In the genomic region with DNA sequence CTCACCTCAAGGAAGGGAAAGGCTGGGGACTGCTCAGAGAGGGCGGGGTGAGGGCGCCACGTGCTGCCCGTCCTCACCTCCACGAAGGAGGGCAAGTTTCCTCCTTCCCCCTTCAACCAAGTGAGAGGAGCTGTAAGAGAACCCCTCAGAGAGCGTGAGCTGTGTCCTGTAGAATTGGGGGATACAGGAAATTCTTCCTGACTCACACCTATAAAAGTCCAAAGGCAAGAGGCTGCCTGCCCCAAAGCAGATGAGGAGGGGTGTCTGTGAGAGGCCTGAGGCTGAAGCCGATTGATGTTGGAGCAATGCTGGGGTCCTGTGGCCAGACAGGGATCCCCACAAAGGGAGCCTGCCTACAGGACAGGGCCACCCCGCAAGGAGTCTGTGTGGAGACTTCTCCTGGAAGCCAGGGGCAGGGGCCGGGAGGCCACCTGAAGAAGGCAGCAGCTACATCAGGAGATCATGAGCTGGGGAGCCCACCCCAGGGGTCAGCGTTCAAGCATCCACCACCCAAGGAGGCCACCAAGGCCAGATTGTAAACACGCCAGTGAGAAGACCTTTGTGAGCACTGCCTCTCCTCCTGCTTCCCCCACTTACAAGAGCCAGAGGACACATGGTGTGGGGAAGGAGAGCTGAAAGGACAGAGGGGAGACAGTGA, we compare ENCODE assay signal across 22 cellular contexts. TPM values are rescaled to one million over a fixed set of nuclear protein-coding genes. Genes with fewer than 3 reads are reported as not detected.
DNase-seq lines count a peak whose midpoint lies in the region; ATAC-seq, FAIRE-seq and TF ChIP-seq lines count a peak whose summit lies in the region.
"Had no signal": no experiment of that assay in that cellular context is flagged by ENCODE, and none has a peak within 500 bp of the region (broad histone marks: within the 10 kb centered on the region; RNA-seq: fewer than 3 reads in every experiment).

No MANE protein-coding gene starts in this region.

- H3K4me1 ChIP-seq in astrocyte (ENCODE audit: insufficient read depth, low read length) (peaks cover 21% of the 10 kb centered on the region), neural progenitor cell (no peaks in the 10 kb centered on the region), tibial nerve (peaks cover 0 to 36% (median 29%) of the 10 kb centered on the region in 4 donors)

- H3K4me3 Mint-ChIP-seq in activated CD8-positive, alpha-beta memory T cell treated with anti-CD3 and anti-CD28 coated beads, Interleukin-2, amount 10 ng/mL, durations not matched to agents 7 days and 5 days = no peak overlapping the region
- H3K4me3 Mint-ChIP-seq in astrocyte (ENCODE audit: unreplicated experiment) (no peak overlapping the region), neural progenitor cell (no peak overlapping the region)
- H3K4me3 Mint-ChIP-seq: CD8-positive, alpha-beta T cell had no signal

- no peaks in the 10 kb centered on the region for H3K27me3 ChIP-seq in astrocyte (ENCODE audit: insufficient read depth, low read length)
- peaks cover 6% of the 10 kb centered on the region for H3K27me3 ChIP-seq in neural progenitor cell
- H3K27me3 ChIP-seq in tibial nerve = no peaks in the 10 kb centered on the region
- H3K27me3 ChIP-seq: testis had no signal

- H4K20me1 ChIP-seq in astrocyte (ENCODE audit: insufficient read depth, low read length) = no peaks in the 10 kb centered on the region
- no peaks in the 10 kb centered on the region for H4K20me1 ChIP-seq in neural progenitor cell (ENCODE audit: low read depth)

- H3K27me3 Mint-ChIP-seq in activated CD8-positive, alpha-beta memory T cell treated with anti-CD3 and anti-CD28 coated beads, Interleukin-2, amount 10 ng/mL, durations not matched to agents 7 days and 5 days = no peaks in the 10 kb centered on the region
- H3K27me3 Mint-ChIP-seq in astrocyte (ENCODE audit: low read depth, unreplicated experiment) = no peaks in the 10 kb centered on the region
- H3K27me3 Mint-ChIP-seq in neural progenitor cell (ENCODE audit: insufficient read depth, low read depth) = peaks cover 5% of the 10 kb centered on the region

- no peak for ATAC-seq in activated CD8-positive, alpha-beta memory T cell treated with anti-CD3 and anti-CD28 coated beads, Interleukin-2, amount 10 ng/mL, durations not matched to agents 7 days and 5 days
- ATAC-seq in GM21786 (IDR thresholded peaks at IDR 0.05; ENCODE audit: unreplicated experiment) = no peak
- ATAC-seq: CD8-positive, alpha-beta T cell; GM12878 had no signal

- no peak overlapping the region for H3K27ac Mint-ChIP-seq in activated CD8-positive, alpha-beta memory T cell treated with anti-CD3 and anti-CD28 coated beads, Interleukin-2, amount 10 ng/mL, durations not matched to agents 7 days and 5 days
- H3K27ac Mint-ChIP-seq in astrocyte (ENCODE audit: unreplicated experiment) = no peak overlapping the region
- peak overlapping the region; percentile 66 for H3K27ac Mint-ChIP-seq in neural progenitor cell
- H3K27ac Mint-ChIP-seq: CD8-positive, alpha-beta T cell had no signal

- H3K4me3 ChIP-seq in astrocyte (ENCODE audit: insufficient read depth, low read depth, low read length) (no peak overlapping the region), neural progenitor cell (no peak overlapping the region), tibial nerve (no peak overlapping the region)
- H3K4me3 ChIP-seq: GM12878, testis had no signal

- no peak for TF ChIP-seq POLR2A in tibial nerve (IDR thresholded peaks at IDR 0.05)

- no peaks in the 10 kb centered on the region for H3K9me3 Mint-ChIP-seq in activated CD8-positive, alpha-beta memory T cell treated with anti-CD3 and anti-CD28 coated beads, Interleukin-2, amount 10 ng/mL, durations not matched to agents 7 days and 5 days (ENCODE audit: low read depth)
- H3K9me3 Mint-ChIP-seq in astrocyte (ENCODE audit: unreplicated experiment) (peaks cover 2% of the 10 kb centered on the region), neural progenitor cell (no peaks in the 10 kb centered on the region)
- H3K9me3 Mint-ChIP-seq: CD8-positive, alpha-beta T cell had no signal

- 86 to 88% methylated on average over 11 of the region's 11 CpGs for WGBS in tibial nerve, 2 donors

- intact Hi-C loops in posterior vena cava (cut with DNase I) = no loop called here

- H3K27ac ChIP-seq in astrocyte (ENCODE audit: low read depth, low read length) (no peak overlapping the region), neural progenitor cell (no peak overlapping the region), tibial nerve (peak overlapping the region; percentile 9 to 91 (median 74))

- H3K36me3 ChIP-seq in astrocyte (ENCODE audit: insufficient read depth, low read length) (no peaks in the 10 kb centered on the region), neural progenitor cell (no peaks in the 10 kb centered on the region), tibial nerve (no peaks in the 10 kb centered on the region)

- no peaks in the 10 kb centered on the region for H3K36me3 Mint-ChIP-seq in activated CD8-positive, alpha-beta memory T cell treated with anti-CD3 and anti-CD28 coated beads, Interleukin-2, amount 10 ng/mL, durations not matched to agents 7 days and 5 days
- H3K36me3 Mint-ChIP-seq in astrocyte (ENCODE audit: low read depth, unreplicated experiment) (no peaks in the 10 kb centered on the region), neural progenitor cell (no peaks in the 10 kb centered on the region)
- H3K36me3 Mint-ChIP-seq: CD8-positive, alpha-beta T cell had no signal

- H3K9me3 ChIP-seq in astrocyte (ENCODE audit: insufficient read depth, low read depth, low read length) (no peaks in the 10 kb centered on the region), neural progenitor cell (ENCODE audit: low read depth) (no peaks in the 10 kb centered on the region), tibial nerve (no peaks in the 10 kb centered on the region)
- H3K9me3 ChIP-seq: testis had no signal

- H3K9ac ChIP-seq in astrocyte (ENCODE audit: low read length) (peak overlapping the region; percentile 3), neural progenitor cell (no peak overlapping the region)

- H3K4me1 Mint-ChIP-seq in activated CD8-positive, alpha-beta memory T cell treated with anti-CD3 and anti-CD28 coated beads, Interleukin-2, amount 10 ng/mL, durations not matched to agents 7 days and 5 days = peaks cover 17% of the 10 kb centered on the region
- H3K4me1 Mint-ChIP-seq in astrocyte (ENCODE audit: low read depth, unreplicated experiment) (peaks cover 23% of the 10 kb centered on the region), neural progenitor cell (peaks cover 16% of the 10 kb centered on the region)

- H3F3A ChIP-seq in neural progenitor cell (ENCODE audit: low read depth) = peaks cover 3% of the 10 kb centered on the region

- no peak for TF ChIP-seq CTCF in astrocyte (IDR thresholded peaks at IDR 0.05; ENCODE audit: insufficient read depth, low read depth, low read length)
- TF ChIP-seq CTCF in neural progenitor cell (IDR thresholded peaks at IDR 0.05) = no peak
- no peak for TF ChIP-seq CTCF in tibial nerve (IDR thresholded peaks at IDR 0.05)

- peak; percentile 29 for DNase-seq in activated CD8-positive, alpha-beta memory T cell treated with anti-CD3 and anti-CD28 coated beads, Interleukin-2, amount 10 ng/mL, durations not matched to agents 7 days and 5 days
- no peak for DNase-seq in activated CD8-positive, alpha-beta memory T cell treated with anti-CD3 and anti-CD28 coated beads, Interleukin-2, amount 50 U/mL, for 48 hours
- DNase-seq in astrocyte (ENCODE audit: low read depth) = no peak
- DNase-seq in neural progenitor cell (ENCODE audit: low spot score) = no peak
- no peak for DNase-seq in tibial nerve (ENCODE audit: low spot score in 2 of 2)
- no peak for DNase-seq in NCI-H187 (lab: John Stamatoyannopoulos, UW)
- DNase-seq in posterior vena cava (ENCODE audit: low spot score) = no peak
- DNase-seq: activated CD4-positive, CD25-positive, alpha-beta regulatory T cell; activated effector memory CD4-positive, alpha-beta T cell treated with anti-CD3 and anti-CD28 coated beads, Interleukin-2, amount 50 U/mL, for 16 hours; CD8-positive, alpha-beta T cell; cortex of kidney; kidney; NCI-H1048; RPMI8226; testis had no signal

- H3K4me2 ChIP-seq in astrocyte (ENCODE audit: low read length) = peak overlapping the region; percentile 17
- H3K4me2 ChIP-seq in neural progenitor cell = no peak overlapping the region

- TF ChIP-seq EP300 in tibial nerve (IDR thresholded peaks at IDR 0.05) = no peak

- no peak for FAIRE-seq in astrocyte (lab: Jason Lieb, UNC)
- FAIRE-seq: GM12878, kidney had no signal

- H2AFZ ChIP-seq in astrocyte (ENCODE audit: low read depth, low read length) = peak overlapping the region; percentile 47
- no peak overlapping the region for H2AFZ ChIP-seq in neural progenitor cell (replicated peaks)

- H3K79me2 ChIP-seq in astrocyte (ENCODE audit: insufficient read depth, low read length) (no peaks in the 10 kb centered on the region), neural progenitor cell (ENCODE audit: low read depth) (no peaks in the 10 kb centered on the region)

- CTCF ChIA-PET in activated CD8-positive, alpha-beta memory T cell treated with anti-CD3 and anti-CD28 coated beads, Interleukin-2, amount 10 ng/mL, durations not matched to agents 7 days and 5 days (lab: Charles Lee) = interaction anchor here (0.7 to 8.8 kb wide), 8 partner anchors 13 to 164 kb away, joined by 3 to 167 read pairs (median 4); a partner anchor contains a TSS

RNA-seq across cellular contexts. Expression of a gene that starts 27.7 kb away (rescaled TPM):
- total RNA-seq in activated CD8-positive, alpha-beta memory T cell treated with anti-CD3 and anti-CD28 coated beads, Interleukin-2, amount 10 ng/mL, durations not matched to agents 7 days and 5 days = 100 to 1,000 TPM; 386 to 543 TPM
- total RNA-seq in astrocyte (74.4 and 125 TPM in 2 replicates), neural progenitor cell (ENCODE audit: low replicate concordance) (0.34 TPM in 1 of 2 replicates, not detected in the other), tibial nerve (1,000 to 10,000 TPM in 2 of 4 donors, 100 to 1,000 TPM in 2; 651 to 1,173 (median 946) TPM), posterior vena cava (1,000 to 10,000 TPM; 1,174 to 1,536 TPM)

RNA-seq across cellular contexts. Expression of a gene that starts 32.7 kb away (rescaled TPM):
- total RNA-seq in activated CD8-positive, alpha-beta memory T cell treated with anti-CD3 and anti-CD28 coated beads, Interleukin-2, amount 10 ng/mL, durations not matched to agents 7 days and 5 days = 1 to 10 TPM; 1.6 to 3.0 TPM
- total RNA-seq in astrocyte = 0.39 TPM in 1 of 2 replicates, not detected in the other
- total RNA-seq in neural progenitor cell (ENCODE audit: low replicate concordance) = not detected in 2 replicates
- not detected for total RNA-seq in tibial nerve
- not detected for total RNA-seq in posterior vena cava
- total RNA-seq: CD8-positive, alpha-beta T cell; H4; pulmonary artery endothelial cell had no signal

RNA-seq across cellular contexts. Expression of a gene that starts 37.6 kb away (rescaled TPM):
- 100 to 1,000 TPM; 898 to 906 TPM for total RNA-seq in activated CD8-positive, alpha-beta memory T cell treated with anti-CD3 and anti-CD28 coated beads, Interleukin-2, amount 10 ng/mL, durations not matched to agents 7 days and 5 days
- total RNA-seq in astrocyte = 58.5 and 69.3 TPM in 2 replicates
- 22.4 and 34.3 TPM in 2 replicates for total RNA-seq in neural progenitor cell (ENCODE audit: low replicate concordance)
- 100 to 1,000 TPM; 398 to 439 (median 420) TPM for total RNA-seq in tibial nerve
- 100 to 1,000 TPM; 286 to 472 TPM for total RNA-seq in posterior vena cava

RNA-seq across cellular contexts. Expression of a gene that starts 41.0 kb away (rescaled TPM):
- not detected for total RNA-seq in activated CD8-positive, alpha-beta memory T cell treated with anti-CD3 and anti-CD28 coated beads, Interleukin-2, amount 10 ng/mL, durations not matched to agents 7 days and 5 days
- total RNA-seq in astrocyte (12.8 and 14.6 TPM in 2 replicates), neural progenitor cell (ENCODE audit: low replicate concordance) (not detected in 2 replicates), tibial nerve (1 to 10 TPM in 2 of 4 donors, not detected in 2; 1.1 to 2.7 TPM), posterior vena cava (1 to 10 TPM; 4.1 to 8.3 TPM)
- total RNA-seq: CD8-positive, alpha-beta T cell; GM12878; T-helper 1 cell treated with Interleukin-12 subunit alpha and Interleukin-12 subunit beta and Interleukin-4 antibody, amounts not matched to agents 30 ng/mL and 1 ng/mL, for 36 hours; testis had no signal

RNA-seq across cellular contexts. Expression of a gene that starts 47.6 kb away (rescaled TPM):
- not detected for total RNA-seq in activated CD8-positive, alpha-beta memory T cell treated with anti-CD3 and anti-CD28 coated beads, Interleukin-2, amount 10 ng/mL, durations not matched to agents 7 days and 5 days
- total RNA-seq in astrocyte (not detected in 2 replicates), neural progenitor cell (ENCODE audit: low replicate concordance) (not detected in 2 replicates), tibial nerve (10 to 100 TPM in 1 of 4 donors, not detected in 3; 22.9 TPM), posterior vena cava (not detected)
- total RNA-seq: A172; CD8-positive, alpha-beta T cell; epithelial cell of proximal tubule; GM12878; H4; kidney; pulmonary artery endothelial cell; T-helper 1 cell treated with Interleukin-12 subunit alpha and Interleukin-12 subunit beta and Interleukin-4 antibody, amounts not matched to agents 30 ng/mL and 1 ng/mL, for 36 hours; testis had no signal

Comparison
In these comparisons a context has a peak if more than half of its experiments do, and no peak if none do; other contexts are left out.
1. H3K27ac ChIP-seq: peak in tibial nerve (4 of 4); none in astrocyte (single experiment) and neural progenitor cell (single experiment).
2. RNA of a gene that starts 27.7 kb away (total RNA-seq): 1,174 to 1,536 TPM in posterior vena cava, 651 to 1,173 TPM in tibial nerve, 386 to 543 TPM in activated CD8-positive, alpha-beta memory T cell treated with anti-CD3 and anti-CD28 coated beads, Interleukin-2, amount 10 ng/mL, durations not matched to agents 7 days and 5 days and 74.4 to 125 TPM in astrocyte; 0.34 TPM in neural progenitor cell; every median in the first group is over 10 times any median in the second.